ENCODE assay signal across 1 cellular context in the genomic region with DNA sequence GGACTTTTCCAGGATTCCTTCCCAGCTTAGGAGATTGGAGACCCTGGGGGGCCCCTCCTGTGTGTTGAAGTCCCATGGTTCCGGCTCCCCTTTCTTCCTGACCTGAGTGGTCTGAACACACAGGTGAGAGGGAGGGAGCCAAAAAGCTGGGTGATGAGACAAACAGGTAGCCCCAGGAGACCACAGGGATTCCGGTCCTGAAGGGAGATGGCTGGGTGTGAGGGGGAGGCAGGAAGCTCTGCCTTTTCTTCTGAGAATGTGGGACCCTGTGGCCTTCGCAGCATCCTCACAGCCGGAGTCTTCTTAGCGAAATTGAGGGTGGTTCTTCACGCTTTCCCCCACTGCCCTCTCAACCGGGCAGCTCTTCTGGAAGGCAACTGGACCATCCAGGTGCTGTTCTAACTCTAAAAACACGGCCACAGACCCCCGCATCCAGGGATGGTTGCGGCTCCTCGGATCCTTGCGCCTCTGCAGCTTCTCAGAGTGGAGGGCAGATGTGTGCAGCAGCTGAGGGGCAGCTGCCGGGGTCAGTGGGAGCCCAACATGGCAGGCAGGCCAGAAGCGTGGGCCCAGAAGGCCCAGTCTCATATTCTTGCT.
A peak's percentile ranks its signal among the peaks of the same experiment; 100 is the strongest.
TF ChIP-seq lines count a peak whose summit lies in the region.

No MANE protein-coding gene starts in this region.

TF ChIP-seq in HepG2, 621 proteins besides CTCF, POLR2A, EP300 and RAD21:
- TF ChIP-seq SALL1 (CRISPR knock-in tag; IDR thresholded peaks at IDR 0.05) (peak; percentile 3; the same call in 1 of the 2 replicates), ZNF292 (CRISPR knock-in tag; IDR thresholded peaks at IDR 0.05; ENCODE audit: borderline replicate concordance, low read depth) (peak; percentile 6; the same call in 1 of the 2 replicates), ZNF329 (CRISPR knock-in tag; IDR thresholded peaks at IDR 0.05; ENCODE audit: low read depth) (no peak), HDAC2 (CRISPR knock-in tag; IDR thresholded peaks at IDR 0.05) (peak; percentile 0; the same call in 1 of the 2 replicates), PHF20 (CRISPR knock-in tag; IDR thresholded peaks at IDR 0.05) (no peak), ZNF574 (CRISPR knock-in tag; IDR thresholded peaks at IDR 0.05) (no peak), KDM5B (CRISPR knock-in tag; IDR thresholded peaks at IDR 0.05; ENCODE audit: borderline replicate concordance) (peak; percentile 5; the same call in 1 of the 2 replicates), HINFP (CRISPR knock-in tag; IDR thresholded peaks at IDR 0.05; ENCODE audit: low read depth) (no peak), ZNF512 (CRISPR knock-in tag; IDR thresholded peaks at IDR 0.05) (no peak), ZNF30 (CRISPR knock-in tag; IDR thresholded peaks at IDR 0.05) (no peak), CHCHD3 (CRISPR knock-in tag; IDR thresholded peaks at IDR 0.05) (no peak), ZNF501 (CRISPR knock-in tag; IDR thresholded peaks at IDR 0.05) (0 out of 2 replicates have a peak, but pooled peaks have one; percentile 13), ZMYM4 (CRISPR knock-in tag; IDR thresholded peaks at IDR 0.05) (0 out of 2 replicates have a peak, but pooled peaks have one; percentile 4), ZNF816 (CRISPR knock-in tag; IDR thresholded peaks at IDR 0.05; ENCODE audit: borderline replicate concordance) (no peak)
- TF ChIP-seq, protein P1, sequence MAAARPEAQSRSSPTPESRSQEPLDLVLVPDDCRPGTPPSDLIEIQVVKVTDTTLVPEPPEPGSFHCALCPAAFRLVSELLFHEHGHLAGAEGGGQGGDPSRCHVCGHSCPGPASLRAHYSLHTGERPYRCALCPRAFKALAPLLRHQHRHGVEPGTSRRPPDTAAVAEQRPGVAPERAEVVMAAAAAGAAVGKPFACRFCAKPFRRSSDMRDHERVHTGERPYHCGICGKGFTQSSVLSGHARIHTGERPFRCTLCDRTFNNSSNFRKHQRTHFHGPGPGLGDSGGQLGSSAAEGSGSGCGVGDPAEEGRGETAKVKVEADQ (CRISPR knock-in tag; IDR thresholded peaks at IDR 0.05; ENCODE audit: borderline replicate concordance), result peak; percentile 13; the same call in 1 of the 2 replicates
- TF ChIP-seq, protein P2, sequence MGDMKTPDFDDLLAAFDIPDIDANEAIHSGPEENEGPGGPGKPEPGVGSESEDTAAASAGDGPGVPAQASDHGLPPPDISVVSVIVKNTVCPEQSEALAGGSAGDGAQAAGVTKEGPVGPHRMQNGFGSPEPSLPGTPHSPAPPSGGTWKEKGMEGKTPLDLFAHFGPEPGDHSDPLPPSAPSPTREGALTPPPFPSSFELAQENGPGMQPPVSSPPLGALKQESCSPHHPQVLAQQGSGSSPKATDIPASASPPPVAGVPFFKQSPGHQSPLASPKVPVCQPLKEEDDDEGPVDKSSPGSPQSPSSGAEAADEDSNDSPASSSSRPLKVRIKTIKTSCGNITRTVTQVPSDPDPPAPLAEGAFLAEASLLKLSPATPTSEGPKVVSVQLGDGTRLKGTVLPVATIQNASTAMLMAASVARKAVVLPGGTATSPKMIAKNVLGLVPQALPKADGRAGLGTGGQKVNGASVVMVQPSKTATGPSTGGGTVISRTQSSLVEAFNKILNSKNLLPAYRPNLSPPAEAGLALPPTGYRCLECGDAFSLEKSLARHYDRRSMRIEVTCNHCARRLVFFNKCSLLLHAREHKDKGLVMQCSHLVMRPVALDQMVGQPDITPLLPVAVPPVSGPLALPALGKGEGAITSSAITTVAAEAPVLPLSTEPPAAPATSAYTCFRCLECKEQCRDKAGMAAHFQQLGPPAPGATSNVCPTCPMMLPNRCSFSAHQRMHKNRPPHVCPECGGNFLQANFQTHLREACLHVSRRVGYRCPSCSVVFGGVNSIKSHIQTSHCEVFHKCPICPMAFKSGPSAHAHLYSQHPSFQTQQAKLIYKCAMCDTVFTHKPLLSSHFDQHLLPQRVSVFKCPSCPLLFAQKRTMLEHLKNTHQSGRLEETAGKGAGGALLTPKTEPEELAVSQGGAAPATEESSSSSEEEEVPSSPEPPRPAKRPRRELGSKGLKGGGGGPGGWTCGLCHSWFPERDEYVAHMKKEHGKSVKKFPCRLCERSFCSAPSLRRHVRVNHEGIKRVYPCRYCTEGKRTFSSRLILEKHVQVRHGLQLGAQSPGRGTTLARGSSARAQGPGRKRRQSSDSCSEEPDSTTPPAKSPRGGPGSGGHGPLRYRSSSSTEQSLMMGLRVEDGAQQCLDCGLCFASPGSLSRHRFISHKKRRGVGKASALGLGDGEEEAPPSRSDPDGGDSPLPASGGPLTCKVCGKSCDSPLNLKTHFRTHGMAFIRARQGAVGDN (CRISPR knock-in tag; IDR thresholded peaks at IDR 0.05), result peak; percentile 0; the same call in 1 of the 2 replicates
